ENCODE assay signal across 30 cellular contexts in the genomic region with DNA sequence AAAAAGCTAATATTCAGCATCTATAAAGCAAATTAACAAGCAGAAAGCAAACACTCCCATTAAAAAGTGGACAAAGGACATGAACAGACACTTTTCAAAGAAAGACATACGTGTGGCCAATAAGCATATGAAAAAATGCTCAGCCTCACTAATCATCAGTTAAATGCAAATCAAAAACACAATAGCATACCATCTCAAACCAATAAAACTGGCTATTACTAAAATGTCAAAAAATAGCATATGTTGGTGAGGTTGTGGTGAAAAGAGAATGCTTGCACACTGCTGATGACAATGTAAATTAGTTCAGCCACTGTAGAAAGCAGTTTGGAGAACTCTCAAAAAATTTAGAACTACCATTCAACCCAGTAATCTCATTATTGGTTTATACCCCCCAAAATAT.
A peak's percentile ranks its signal among the peaks of the same experiment; 100 is the strongest.
DNase-seq lines count a peak whose midpoint lies in the region; ATAC-seq and TF ChIP-seq lines count a peak whose summit lies in the region.
"Had no signal": no experiment of that assay in that cellular context is flagged by ENCODE, and none has a peak within 500 bp of the region (broad histone marks: within the 10 kb centered on the region; RNA-seq: fewer than 3 reads in every experiment).

No MANE protein-coding gene starts in this region.

- H3K4me2 ChIP-seq in GM23338: no peak overlapping the region
- H3K4me2 ChIP-seq: A549; BLaER1; BLaER1 treated with 17β-estradiol and CSF1 and Interleukin-3, amounts not matched to agents 10 nM and 100 nM had no signal

- no peaks in the 10 kb centered on the region for H3K9me2 ChIP-seq in GM23338 (ENCODE audit: insufficient read depth)

- peaks cover 6% of the 10 kb centered on the region; the same call in 2 of the 3 replicates for H3K4me1 Mint-ChIP-seq in GM23338
- H3K4me1 Mint-ChIP-seq: B cell; CD14-positive monocyte; CD4-positive, alpha-beta memory T cell; CD4-positive, CD25-positive, alpha-beta regulatory T cell; CD8-positive, alpha-beta memory T cell had no signal

- no peak for DNase-seq in GM23338 (ENCODE audit: low spot score)
- peak; percentile 3 for DNase-seq in LNCaP clone FGC (ENCODE audit: low read depth)
- no peak for DNase-seq in BE2C
- DNase-seq: 8988T; ACHN; AML-193; C1 segment of cervical spinal cord; Caco-2; Calu3; CD4-positive, alpha-beta memory T cell; CD4-positive, alpha-beta T cell; CD4-positive, CD25-positive, alpha-beta regulatory T cell; CD8-positive, alpha-beta memory T cell; CD8-positive, alpha-beta T cell; COR-L47; DMS 273 treated with DMSO at 0.1 percent for 48 hours; DMS153; DMS53; DMS79; DMS79 treated with DMSO at 0.1 percent for 48 hours; DND-41; EL had no signal

- no peak for TF ChIP-seq CTCF in GM23338 (conservative IDR thresholded peaks at IDR 0.05; ENCODE audit: low read depth in 2 of 2)
- no peak for TF ChIP-seq CTCF in LNCaP clone FGC (IDR thresholded peaks at IDR 0.05; ENCODE audit: control insufficient read depth, extremely low read depth, insufficient read depth)
- TF ChIP-seq CTCF in gastroesophageal sphincter (IDR thresholded peaks at IDR 0.05): no peak
- no peak for TF ChIP-seq CTCF in BE2C (IDR thresholded peaks at IDR 0.05; ENCODE audit: low read depth, low read length)

- no peak overlapping the region for H3K27ac Mint-ChIP-seq in GM23338
- H3K27ac Mint-ChIP-seq: B cell; CD14-positive monocyte; CD4-positive, alpha-beta memory T cell; CD4-positive, alpha-beta T cell; CD4-positive, CD25-positive, alpha-beta regulatory T cell; CD8-positive, alpha-beta memory T cell; CD8-positive, alpha-beta T cell had no signal

- H3K36me3 ChIP-seq in GM23338 (ENCODE audit: insufficient read depth): no peaks in the 10 kb centered on the region
- H3K36me3 ChIP-seq in gastroesophageal sphincter: no peaks in the 10 kb centered on the region
- H3K36me3 ChIP-seq in BE2C: no peaks in the 10 kb centered on the region
- H3K36me3 ChIP-seq: BLaER1; BLaER1 treated with 17β-estradiol and CSF1 and Interleukin-3, amounts not matched to agents 10 nM and 100 nM had no signal

- no peaks in the 10 kb centered on the region for H4K20me1 ChIP-seq in GM23338 (replicated peaks; ENCODE audit: insufficient read depth)
- H4K20me1 ChIP-seq: BLaER1; BLaER1 treated with 17β-estradiol and CSF1 and Interleukin-3, amounts not matched to agents 10 nM and 100 nM had no signal

- TF ChIP-seq POLR2A in gastroesophageal sphincter (IDR thresholded peaks at IDR 0.05): no peak

- H3K9me3 Mint-ChIP-seq in GM23338: peaks cover 16% of the 10 kb centered on the region; the same call in 2 of the 3 replicates

- H3K36me3 Mint-ChIP-seq in GM23338 (ENCODE audit: low read depth): peaks cover 10% of the 10 kb centered on the region; the same call in 2 of the 3 replicates
- H3K36me3 Mint-ChIP-seq: CD14-positive monocyte; CD4-positive, alpha-beta memory T cell; CD4-positive, CD25-positive, alpha-beta regulatory T cell; CD8-positive, alpha-beta memory T cell; CD8-positive, alpha-beta T cell had no signal

- peak overlapping the region; percentile 12; the same call in 1 of the 2 replicates for H2AFZ ChIP-seq in GM23338

- H3K9me3 ChIP-seq in gastroesophageal sphincter (peaks cover 0 to 6% (median 0%) of the 10 kb centered on the region in 3 donors), BE2C (no peaks in the 10 kb centered on the region)
- H3K9me3 ChIP-seq: A549; BLaER1; BLaER1 treated with 17β-estradiol and CSF1 and Interleukin-3, amounts not matched to agents 10 nM and 100 nM; Caco-2 had no signal

- H3K4me1 ChIP-seq in GM23338 (ENCODE audit: insufficient read depth) (no peaks in the 10 kb centered on the region), gastroesophageal sphincter (no peaks in the 10 kb centered on the region), BE2C (no peaks in the 10 kb centered on the region)
- H3K4me1 ChIP-seq: A549, BLaER1, Caco-2 had no signal

- H3K4me3 ChIP-seq in GM23338 (no peak overlapping the region), LNCaP clone FGC (ENCODE audit: low read depth, low read length) (no peak overlapping the region), gastroesophageal sphincter (no peak overlapping the region), BE2C (ENCODE audit: low read depth, low read length) (no peak overlapping the region)
- H3K4me3 ChIP-seq: A549; BLaER1; BLaER1 treated with 17β-estradiol and CSF1 and Interleukin-3, amounts not matched to agents 10 nM and 100 nM had no signal

- H3K79me2 ChIP-seq in GM23338 (replicated peaks; ENCODE audit: insufficient read depth): no peaks in the 10 kb centered on the region

- 71 to 86% methylated on average over 1 of the region's 1 CpG for WGBS in gastroesophageal sphincter (ENCODE audit: low coverage in 1 of 2), 2 donors

- no peak for TF ChIP-seq EP300 in gastroesophageal sphincter (IDR thresholded peaks at IDR 0.05)

- H3K27ac ChIP-seq in GM23338 (ENCODE audit: low read depth): no peak overlapping the region
- no peak overlapping the region for H3K27ac ChIP-seq in gastroesophageal sphincter
- H3K27ac ChIP-seq: 22Rv1; A549; BLaER1; BLaER1 treated with 17β-estradiol and CSF1 and Interleukin-3, amounts not matched to agents 10 nM and 100 nM; C4-2B had no signal

- ATAC-seq in GM23338 (no peak), gastroesophageal sphincter (no peak)
- ATAC-seq: A549; CD8-positive, alpha-beta T cell had no signal

- H3F3A ChIP-seq in GM23338 (replicated peaks; ENCODE audit: low read depth): no peaks in the 10 kb centered on the region

- no peaks in the 10 kb centered on the region for H3K27me3 ChIP-seq in GM23338 (ENCODE audit: insufficient read depth)
- no peaks in the 10 kb centered on the region for H3K27me3 ChIP-seq in gastroesophageal sphincter
- no peaks in the 10 kb centered on the region for H3K27me3 ChIP-seq in BE2C
- H3K27me3 ChIP-seq: BLaER1; BLaER1 treated with 17β-estradiol and CSF1 and Interleukin-3, amounts not matched to agents 10 nM and 100 nM had no signal

- H3K4me3 Mint-ChIP-seq in GM23338: no peak overlapping the region
- H3K4me3 Mint-ChIP-seq: B cell; CD14-positive monocyte; CD4-positive, alpha-beta memory T cell; CD4-positive, alpha-beta T cell; CD4-positive, CD25-positive, alpha-beta regulatory T cell; CD8-positive, alpha-beta memory T cell; CD8-positive, alpha-beta T cell had no signal

- no peaks in the 10 kb centered on the region for H3K27me3 Mint-ChIP-seq in GM23338 (ENCODE audit: insufficient read depth, low read depth, poor library complexity)
- H3K27me3 Mint-ChIP-seq: B cell; CD4-positive, alpha-beta memory T cell; CD4-positive, alpha-beta T cell; CD4-positive, CD25-positive, alpha-beta regulatory T cell; CD8-positive, alpha-beta memory T cell had no signal

TF ChIP-seq in GM23338, 12 proteins besides CTCF, POLR2A, EP300 and RAD21 (continues in another document):
- TF ChIP-seq, protein P1, sequence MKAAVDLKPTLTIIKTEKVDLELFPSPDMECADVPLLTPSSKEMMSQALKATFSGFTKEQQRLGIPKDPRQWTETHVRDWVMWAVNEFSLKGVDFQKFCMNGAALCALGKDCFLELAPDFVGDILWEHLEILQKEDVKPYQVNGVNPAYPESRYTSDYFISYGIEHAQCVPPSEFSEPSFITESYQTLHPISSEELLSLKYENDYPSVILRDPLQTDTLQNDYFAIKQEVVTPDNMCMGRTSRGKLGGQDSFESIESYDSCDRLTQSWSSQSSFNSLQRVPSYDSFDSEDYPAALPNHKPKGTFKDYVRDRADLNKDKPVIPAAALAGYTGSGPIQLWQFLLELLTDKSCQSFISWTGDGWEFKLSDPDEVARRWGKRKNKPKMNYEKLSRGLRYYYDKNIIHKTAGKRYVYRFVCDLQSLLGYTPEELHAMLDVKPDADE (IDR thresholded peaks at IDR 0.05): no peak
- no peak for TF ChIP-seq STAT1 (IDR thresholded peaks at IDR 0.05; ENCODE audit: unreplicated experiment)
- TF ChIP-seq, protein P2, sequence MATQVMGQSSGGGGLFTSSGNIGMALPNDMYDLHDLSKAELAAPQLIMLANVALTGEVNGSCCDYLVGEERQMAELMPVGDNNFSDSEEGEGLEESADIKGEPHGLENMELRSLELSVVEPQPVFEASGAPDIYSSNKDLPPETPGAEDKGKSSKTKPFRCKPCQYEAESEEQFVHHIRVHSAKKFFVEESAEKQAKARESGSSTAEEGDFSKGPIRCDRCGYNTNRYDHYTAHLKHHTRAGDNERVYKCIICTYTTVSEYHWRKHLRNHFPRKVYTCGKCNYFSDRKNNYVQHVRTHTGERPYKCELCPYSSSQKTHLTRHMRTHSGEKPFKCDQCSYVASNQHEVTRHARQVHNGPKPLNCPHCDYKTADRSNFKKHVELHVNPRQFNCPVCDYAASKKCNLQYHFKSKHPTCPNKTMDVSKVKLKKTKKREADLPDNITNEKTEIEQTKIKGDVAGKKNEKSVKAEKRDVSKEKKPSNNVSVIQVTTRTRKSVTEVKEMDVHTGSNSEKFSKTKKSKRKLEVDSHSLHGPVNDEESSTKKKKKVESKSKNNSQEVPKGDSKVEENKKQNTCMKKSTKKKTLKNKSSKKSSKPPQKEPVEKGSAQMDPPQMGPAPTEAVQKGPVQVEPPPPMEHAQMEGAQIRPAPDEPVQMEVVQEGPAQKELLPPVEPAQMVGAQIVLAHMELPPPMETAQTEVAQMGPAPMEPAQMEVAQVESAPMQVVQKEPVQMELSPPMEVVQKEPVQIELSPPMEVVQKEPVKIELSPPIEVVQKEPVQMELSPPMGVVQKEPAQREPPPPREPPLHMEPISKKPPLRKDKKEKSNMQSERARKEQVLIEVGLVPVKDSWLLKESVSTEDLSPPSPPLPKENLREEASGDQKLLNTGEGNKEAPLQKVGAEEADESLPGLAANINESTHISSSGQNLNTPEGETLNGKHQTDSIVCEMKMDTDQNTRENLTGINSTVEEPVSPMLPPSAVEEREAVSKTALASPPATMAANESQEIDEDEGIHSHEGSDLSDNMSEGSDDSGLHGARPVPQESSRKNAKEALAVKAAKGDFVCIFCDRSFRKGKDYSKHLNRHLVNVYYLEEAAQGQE (IDR thresholded peaks at IDR 0.05; ENCODE audit: unreplicated experiment): no peak
- TF ChIP-seq CREB1 (CRISPR knock-in tag; IDR thresholded peaks at IDR 0.05; ENCODE audit: low read depth): no peak
- TF ChIP-seq EZH2phosphoT487 (IDR thresholded peaks at IDR 0.05; ENCODE audit: unreplicated experiment): no peak
